20 cellular contexts compared by ENCODE assay signal in the genomic region with DNA sequence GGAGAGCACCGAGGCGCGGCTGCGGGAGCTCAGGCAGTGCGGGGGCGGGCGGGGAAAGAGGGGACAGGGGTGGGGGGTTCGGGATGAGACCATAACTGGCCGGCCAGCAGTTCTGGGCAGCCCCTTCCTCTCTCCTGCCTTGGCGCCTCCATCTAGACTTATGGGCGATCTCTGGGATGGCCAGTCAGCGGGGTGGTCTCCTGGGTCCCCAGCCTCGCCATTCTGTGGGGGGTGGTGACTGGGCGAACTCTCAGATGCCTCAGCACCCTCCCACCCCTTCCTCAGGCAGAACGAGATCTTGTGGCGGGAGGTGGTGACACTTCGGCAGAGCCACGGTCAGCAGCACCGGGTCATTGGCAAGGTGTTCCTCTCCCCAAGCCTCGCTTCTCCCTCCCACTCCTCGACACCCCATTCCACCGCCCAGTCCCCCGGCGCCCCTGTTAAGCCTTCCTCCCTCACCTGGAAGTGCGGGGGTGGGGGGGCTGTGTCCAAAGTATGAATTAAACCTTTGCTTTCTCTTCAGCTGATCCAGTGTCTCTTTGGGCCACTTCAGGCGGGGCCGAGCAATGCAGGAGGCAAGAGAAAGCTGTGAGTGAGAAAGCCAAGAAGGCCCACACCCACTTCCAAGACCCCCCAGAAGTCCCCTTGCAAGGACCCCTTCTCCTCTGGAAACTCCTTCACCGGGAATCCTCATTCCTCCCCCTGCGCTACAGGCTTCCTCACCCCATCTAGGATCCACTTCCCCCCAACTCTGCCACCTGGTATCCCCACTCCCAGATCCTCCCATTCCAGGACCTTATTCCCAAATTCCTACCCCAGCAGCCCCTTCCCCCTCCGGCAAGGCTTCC. TPM values are rescaled to one million over a fixed set of nuclear protein-coding genes. Genes with fewer than 3 reads are reported as not detected.
DNase-seq lines count a peak whose midpoint lies in the region; ATAC-seq and TF ChIP-seq lines count a peak whose summit lies in the region.
"Had no signal": no experiment of that assay in that cellular context is flagged by ENCODE, and none has a peak within 500 bp of the region (broad histone marks: within the 10 kb centered on the region; RNA-seq: fewer than 3 reads in every experiment).

No MANE protein-coding gene starts in this region.

- no peaks in the 10 kb centered on the region for H3K9me3 ChIP-seq in gastrocnemius medialis
- H3K9me3 ChIP-seq: A549; ascending aorta; BLaER1 treated with 17β-estradiol and CSF1 and Interleukin-3, amounts not matched to agents 10 nM and 100 nM; vagina had no signal

- ATAC-seq in gastrocnemius medialis (no peak), HG03025 (IDR thresholded peaks at IDR 0.05; ENCODE audit: low FRiP score, unreplicated experiment) (no peak)
- ATAC-seq: A549; effector memory CD8-positive, alpha-beta T cell; sciatic nerve had no signal

- TF ChIP-seq POLR2A in gastrocnemius medialis (IDR thresholded peaks at IDR 0.05), result no peak

- no peak for DNase-seq in activated naive CD4-positive, alpha-beta T cell treated with anti-CD3 and anti-CD28 coated beads, Interleukin-2, amount 10 ng/mL, durations not matched to agents 7 days and 5 days
- no peak for DNase-seq in activated naive CD4-positive, alpha-beta T cell treated with anti-CD3 and anti-CD28 coated beads for 36 hours
- no peak for DNase-seq in activated CD4-positive, alpha-beta memory T cell treated with anti-CD3 and anti-CD28 coated beads for 36 hours
- DNase-seq in glutamatergic neuron, result peak; percentile 15
- no peak for DNase-seq in gastrocnemius medialis
- DNase-seq in NCI-H2081 (lab: John Stamatoyannopoulos, UW), result no peak
- DNase-seq in central memory CD4-positive, alpha-beta T cell, result no peak
- DNase-seq: activated CD4-positive, alpha-beta T cell treated with anti-CD3 and anti-CD28 coated beads, Interleukin-2, amount 10 ng/mL, durations not matched to agents 7 days and 5 days; activated naive CD4-positive, alpha-beta T cell treated with Interleukin-2 at 50 U/mL for 16 hours; effector memory CD8-positive, alpha-beta T cell; head of caudate nucleus; MM.1S; NCI-H748 treated with DMSO at 0.1 percent for 48 hours; Right ventricle myocardium superior had no signal

- H3K9me3 Mint-ChIP-seq in activated naive CD4-positive, alpha-beta T cell treated with anti-CD3 and anti-CD28 coated beads, Interleukin-2, amount 10 ng/mL, durations not matched to agents 7 days and 5 days, result no peaks in the 10 kb centered on the region
- H3K9me3 Mint-ChIP-seq in activated naive CD4-positive, alpha-beta T cell treated with anti-CD3 and anti-CD28 coated beads for 36 hours, result no peaks in the 10 kb centered on the region
- H3K9me3 Mint-ChIP-seq in activated CD4-positive, alpha-beta memory T cell treated with anti-CD3 and anti-CD28 coated beads for 36 hours, result no peaks in the 10 kb centered on the region
- H3K9me3 Mint-ChIP-seq in glutamatergic neuron (ENCODE audit: unreplicated experiment), result peaks cover 7% of the 10 kb centered on the region
- H3K9me3 Mint-ChIP-seq: activated CD4-positive, alpha-beta T cell treated with anti-CD3 and anti-CD28 coated beads, Interleukin-2, amount 10 ng/mL, durations not matched to agents 7 days and 5 days; effector memory CD8-positive, alpha-beta T cell had no signal

- H3K36me3 ChIP-seq in gastrocnemius medialis, result no peaks in the 10 kb centered on the region
- H3K36me3 ChIP-seq: ascending aorta; BLaER1 treated with 17β-estradiol and CSF1 and Interleukin-3, amounts not matched to agents 10 nM and 100 nM; vagina had no signal

- H3K4me1 ChIP-seq in gastrocnemius medialis, result peaks cover 53 to 61% of the 10 kb centered on the region in 2 donors

- POLR2A ChIA-PET in activated CD4-positive, alpha-beta memory T cell treated with anti-CD3 and anti-CD28 coated beads for 36 hours (lab: Charles Lee), result no interaction called here

- no peak for TF ChIP-seq CTCF in glutamatergic neuron (IDR thresholded peaks at IDR 0.05; ENCODE audit: partially characterized antibody, unreplicated experiment)
- TF ChIP-seq CTCF in gastrocnemius medialis (IDR thresholded peaks at IDR 0.05 in 4 of 5, conservative IDR thresholded peaks at IDR 0.05 in 1 of 5), result no peak

- H3K27me3 Mint-ChIP-seq in activated naive CD4-positive, alpha-beta T cell treated with anti-CD3 and anti-CD28 coated beads, Interleukin-2, amount 10 ng/mL, durations not matched to agents 7 days and 5 days, result peaks cover 97% of the 10 kb centered on the region
- H3K27me3 Mint-ChIP-seq in activated naive CD4-positive, alpha-beta T cell treated with anti-CD3 and anti-CD28 coated beads for 36 hours (ENCODE audit: low read depth), result peaks cover 66% of the 10 kb centered on the region
- H3K27me3 Mint-ChIP-seq in activated CD4-positive, alpha-beta memory T cell treated with anti-CD3 and anti-CD28 coated beads for 36 hours, result peaks cover 47% of the 10 kb centered on the region
- peaks cover 24% of the 10 kb centered on the region for H3K27me3 Mint-ChIP-seq in glutamatergic neuron (ENCODE audit: unreplicated experiment)

- intact Hi-C loops in activated naive CD4-positive, alpha-beta T cell treated with anti-CD3 and anti-CD28 coated beads for 36 hours (cut with micrococcal nuclease), result no loop called here
- intact Hi-C loops in activated CD4-positive, alpha-beta memory T cell treated with anti-CD3 and anti-CD28 coated beads for 36 hours (cut with micrococcal nuclease), result no loop called here
- intact Hi-C loops in gastrocnemius medialis (cut with DNase I; ENCODE audit: low total_unique reads), result no loop called here

- H3K4me3 Mint-ChIP-seq in activated naive CD4-positive, alpha-beta T cell treated with anti-CD3 and anti-CD28 coated beads, Interleukin-2, amount 10 ng/mL, durations not matched to agents 7 days and 5 days, result peak overlapping the region; percentile 67
- no peak overlapping the region for H3K4me3 Mint-ChIP-seq in activated naive CD4-positive, alpha-beta T cell treated with anti-CD3 and anti-CD28 coated beads for 36 hours
- peak overlapping the region; percentile 5 for H3K4me3 Mint-ChIP-seq in activated CD4-positive, alpha-beta memory T cell treated with anti-CD3 and anti-CD28 coated beads for 36 hours
- no peak overlapping the region for H3K4me3 Mint-ChIP-seq in glutamatergic neuron (ENCODE audit: unreplicated experiment)

- peak overlapping the region; percentile 93 to 100 (median 95) for H3K27ac ChIP-seq in gastrocnemius medialis
- H3K27ac ChIP-seq: A549; BLaER1 treated with 17β-estradiol and CSF1 and Interleukin-3, amounts not matched to agents 10 nM and 100 nM; vagina had no signal

- CTCF ChIA-PET in activated naive CD4-positive, alpha-beta T cell treated with anti-CD3 and anti-CD28 coated beads, Interleukin-2, amount 10 ng/mL, durations not matched to agents 7 days and 5 days (lab: Charles Lee), result no interaction called here
- CTCF ChIA-PET in activated naive CD4-positive, alpha-beta T cell treated with anti-CD3 and anti-CD28 coated beads for 36 hours (lab: Charles Lee), result interaction anchor here (1.2 to 1.5 kb wide), 3 partner anchors 9 to 19 kb away, joined by 3 to 4 read pairs (median 3); no protein-coding TSS in a partner anchor
- CTCF ChIA-PET in activated CD4-positive, alpha-beta memory T cell treated with anti-CD3 and anti-CD28 coated beads for 36 hours (lab: Charles Lee), result interaction anchor here (0.6 to 4.1 kb wide), 6 partner anchors 8 to 188 kb away, joined by 3 to 12 read pairs (median 5); a partner anchor contains a TSS

- H3K27ac Mint-ChIP-seq in activated naive CD4-positive, alpha-beta T cell treated with anti-CD3 and anti-CD28 coated beads, Interleukin-2, amount 10 ng/mL, durations not matched to agents 7 days and 5 days, result no peak overlapping the region
- H3K27ac Mint-ChIP-seq in activated naive CD4-positive, alpha-beta T cell treated with anti-CD3 and anti-CD28 coated beads for 36 hours, result no peak overlapping the region
- no peak overlapping the region for H3K27ac Mint-ChIP-seq in activated CD4-positive, alpha-beta memory T cell treated with anti-CD3 and anti-CD28 coated beads for 36 hours
- no peak overlapping the region for H3K27ac Mint-ChIP-seq in glutamatergic neuron (ENCODE audit: unreplicated experiment)
- H3K27ac Mint-ChIP-seq: activated CD4-positive, alpha-beta T cell treated with anti-CD3 and anti-CD28 coated beads, Interleukin-2, amount 10 ng/mL, durations not matched to agents 7 days and 5 days; effector memory CD8-positive, alpha-beta T cell had no signal

- in situ Hi-C loops in gastrocnemius medialis (cut with MboI; ENCODE audit: low sequenced_read_pairs in 4 of 4), result no loop called here

- H3K27me3 ChIP-seq in gastrocnemius medialis, result no peaks in the 10 kb centered on the region
- H3K27me3 ChIP-seq: ascending aorta, vagina had no signal

- peaks cover 42% of the 10 kb centered on the region for H3K36me3 Mint-ChIP-seq in activated naive CD4-positive, alpha-beta T cell treated with anti-CD3 and anti-CD28 coated beads, Interleukin-2, amount 10 ng/mL, durations not matched to agents 7 days and 5 days
- H3K36me3 Mint-ChIP-seq in activated naive CD4-positive, alpha-beta T cell treated with anti-CD3 and anti-CD28 coated beads for 36 hours (ENCODE audit: low read depth), result peaks cover 1% of the 10 kb centered on the region
- peaks cover 8% of the 10 kb centered on the region for H3K36me3 Mint-ChIP-seq in activated CD4-positive, alpha-beta memory T cell treated with anti-CD3 and anti-CD28 coated beads for 36 hours
- H3K36me3 Mint-ChIP-seq in glutamatergic neuron (ENCODE audit: unreplicated experiment), result peaks cover 5% of the 10 kb centered on the region

- H3K4me3 ChIP-seq in gastrocnemius medialis, result no peak overlapping the region
- H3K4me3 ChIP-seq: A549 had no signal

- H3K4me1 Mint-ChIP-seq in activated naive CD4-positive, alpha-beta T cell treated with anti-CD3 and anti-CD28 coated beads, Interleukin-2, amount 10 ng/mL, durations not matched to agents 7 days and 5 days, result peaks cover 69% of the 10 kb centered on the region
- peaks cover 31% of the 10 kb centered on the region for H3K4me1 Mint-ChIP-seq in activated naive CD4-positive, alpha-beta T cell treated with anti-CD3 and anti-CD28 coated beads for 36 hours (ENCODE audit: low read depth)
- peaks cover 40% of the 10 kb centered on the region for H3K4me1 Mint-ChIP-seq in activated CD4-positive, alpha-beta memory T cell treated with anti-CD3 and anti-CD28 coated beads for 36 hours (ENCODE audit: low read depth)
- H3K4me1 Mint-ChIP-seq in glutamatergic neuron (ENCODE audit: low read depth, unreplicated experiment), result peaks cover 6% of the 10 kb centered on the region

RNA-seq across cellular contexts. Expression of a gene that starts 1.7 kb away (rescaled TPM):
- 10 to 100 TPM; 11.1 to 12.3 TPM for total RNA-seq in activated naive CD4-positive, alpha-beta T cell treated with anti-CD3 and anti-CD28 coated beads for 36 hours
- total RNA-seq in activated CD4-positive, alpha-beta memory T cell treated with anti-CD3 and anti-CD28 coated beads for 36 hours, result 10 to 100 TPM; 34.8 to 36.1 TPM
- total RNA-seq in glutamatergic neuron (ENCODE audit: unreplicated experiment) (7.2 TPM), gastrocnemius medialis (100 to 1,000 TPM in 1 of 4 donors, 10 to 100 TPM in 2, 1 to 10 TPM in 1; 9.0 to 111 (median 29.7) TPM)

RNA-seq across cellular contexts. Expression of a gene that starts 4.1 kb away (rescaled TPM):
- total RNA-seq in activated naive CD4-positive, alpha-beta T cell treated with anti-CD3 and anti-CD28 coated beads for 36 hours, result 1 to 10 TPM; 3.8 to 4.4 TPM
- total RNA-seq in activated CD4-positive, alpha-beta memory T cell treated with anti-CD3 and anti-CD28 coated beads for 36 hours, result 10 to 100 TPM; 14.8 to 20.1 TPM
- total RNA-seq in glutamatergic neuron (ENCODE audit: unreplicated experiment), result 8.8 TPM
- total RNA-seq in gastrocnemius medialis, result 100 to 1,000 TPM in 3 of 4 donors, 10 to 100 TPM in 1; 77.5 to 231 (median 173) TPM

RNA-seq across cellular contexts. Expression of a gene that starts 6.5 kb away (rescaled TPM):
- total RNA-seq in activated naive CD4-positive, alpha-beta T cell treated with anti-CD3 and anti-CD28 coated beads for 36 hours, result 10 to 100 TPM; 13.8 to 15.3 TPM
- total RNA-seq in activated CD4-positive, alpha-beta memory T cell treated with anti-CD3 and anti-CD28 coated beads for 36 hours, result 10 to 100 TPM; 24.1 to 25.7 TPM
- total RNA-seq in glutamatergic neuron (ENCODE audit: unreplicated experiment) (3.1 TPM), gastrocnemius medialis (10 to 100 TPM in 3 of 4 donors, 1 to 10 TPM in 1; 7.0 to 16.3 (median 14.3) TPM)

RNA-seq across cellular contexts. Expression of a gene that starts 6.5 kb away (rescaled TPM):
- 10 to 100 TPM; 17.7 to 21.1 TPM for total RNA-seq in activated naive CD4-positive, alpha-beta T cell treated with anti-CD3 and anti-CD28 coated beads for 36 hours
- 10 to 100 TPM; 41.7 to 43.2 TPM for total RNA-seq in activated CD4-positive, alpha-beta memory T cell treated with anti-CD3 and anti-CD28 coated beads for 36 hours
- total RNA-seq in glutamatergic neuron (ENCODE audit: unreplicated experiment), result 1.0 TPM
- 10 to 100 TPM in 2 of 4 donors, 1 to 10 TPM in 2; 8.8 to 15.3 (median 10.1) TPM for total RNA-seq in gastrocnemius medialis

RNA-seq across cellular contexts. Expression of a gene that starts 15.5 kb away (rescaled TPM):
- 1 to 10 TPM; 1.1 to 1.2 TPM for total RNA-seq in activated naive CD4-positive, alpha-beta T cell treated with anti-CD3 and anti-CD28 coated beads for 36 hours
- total RNA-seq in activated CD4-positive, alpha-beta memory T cell treated with anti-CD3 and anti-CD28 coated beads for 36 hours, result 1 to 10 TPM; 5.1 to 5.6 TPM
- total RNA-seq in glutamatergic neuron (ENCODE audit: unreplicated experiment) (1.0 TPM), gastrocnemius medialis (1 to 10 TPM; 1.5 to 3.1 (median 2.6) TPM)

Comparison
In these comparisons a context has a peak if more than half of its experiments do, and no peak if none do; other contexts are left out.
1. H3K4me3 Mint-ChIP-seq: peak in activated naive CD4-positive, alpha-beta T cell treated with anti-CD3 and anti-CD28 coated beads, Interleukin-2, amount 10 ng/mL, durations not matched to agents 7 days and 5 days (single experiment) and activated CD4-positive, alpha-beta memory T cell treated with anti-CD3 and anti-CD28 coated beads for 36 hours (single experiment); none in activated naive CD4-positive, alpha-beta T cell treated with anti-CD3 and anti-CD28 coated beads for 36 hours (single experiment) and glutamatergic neuron (single experiment).